Comparison of ENCODE assay signal across 1 cellular context in the genomic region with DNA sequence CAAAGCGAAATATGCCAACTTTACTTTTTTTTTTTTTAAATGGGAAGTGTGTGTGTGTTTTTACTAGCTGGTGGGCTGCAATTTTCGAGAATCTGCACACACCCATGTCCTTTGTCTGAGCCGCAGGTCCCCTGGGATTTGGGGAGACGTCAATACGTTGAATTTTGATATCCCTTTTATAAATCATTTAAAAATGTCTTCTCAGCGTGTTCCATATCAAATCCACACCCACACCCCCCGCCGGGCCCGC.
TF ChIP-seq lines count a peak whose summit lies in the region.

No MANE protein-coding gene starts in this region.

TF ChIP-seq in GM23338, 12 proteins besides CTCF, POLR2A, EP300 and RAD21 (continued from another document):
- TF ChIP-seq, protein P1, sequence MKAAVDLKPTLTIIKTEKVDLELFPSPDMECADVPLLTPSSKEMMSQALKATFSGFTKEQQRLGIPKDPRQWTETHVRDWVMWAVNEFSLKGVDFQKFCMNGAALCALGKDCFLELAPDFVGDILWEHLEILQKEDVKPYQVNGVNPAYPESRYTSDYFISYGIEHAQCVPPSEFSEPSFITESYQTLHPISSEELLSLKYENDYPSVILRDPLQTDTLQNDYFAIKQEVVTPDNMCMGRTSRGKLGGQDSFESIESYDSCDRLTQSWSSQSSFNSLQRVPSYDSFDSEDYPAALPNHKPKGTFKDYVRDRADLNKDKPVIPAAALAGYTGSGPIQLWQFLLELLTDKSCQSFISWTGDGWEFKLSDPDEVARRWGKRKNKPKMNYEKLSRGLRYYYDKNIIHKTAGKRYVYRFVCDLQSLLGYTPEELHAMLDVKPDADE (IDR thresholded peaks at IDR 0.05) = no peak
- no peak for TF ChIP-seq ZNF114 (CRISPR knock-in tag; IDR thresholded peaks at IDR 0.05)
- no peak for TF ChIP-seq EZH2 (IDR thresholded peaks at IDR 0.05; ENCODE audit: low read depth, unreplicated experiment)
- TF ChIP-seq, protein P2, sequence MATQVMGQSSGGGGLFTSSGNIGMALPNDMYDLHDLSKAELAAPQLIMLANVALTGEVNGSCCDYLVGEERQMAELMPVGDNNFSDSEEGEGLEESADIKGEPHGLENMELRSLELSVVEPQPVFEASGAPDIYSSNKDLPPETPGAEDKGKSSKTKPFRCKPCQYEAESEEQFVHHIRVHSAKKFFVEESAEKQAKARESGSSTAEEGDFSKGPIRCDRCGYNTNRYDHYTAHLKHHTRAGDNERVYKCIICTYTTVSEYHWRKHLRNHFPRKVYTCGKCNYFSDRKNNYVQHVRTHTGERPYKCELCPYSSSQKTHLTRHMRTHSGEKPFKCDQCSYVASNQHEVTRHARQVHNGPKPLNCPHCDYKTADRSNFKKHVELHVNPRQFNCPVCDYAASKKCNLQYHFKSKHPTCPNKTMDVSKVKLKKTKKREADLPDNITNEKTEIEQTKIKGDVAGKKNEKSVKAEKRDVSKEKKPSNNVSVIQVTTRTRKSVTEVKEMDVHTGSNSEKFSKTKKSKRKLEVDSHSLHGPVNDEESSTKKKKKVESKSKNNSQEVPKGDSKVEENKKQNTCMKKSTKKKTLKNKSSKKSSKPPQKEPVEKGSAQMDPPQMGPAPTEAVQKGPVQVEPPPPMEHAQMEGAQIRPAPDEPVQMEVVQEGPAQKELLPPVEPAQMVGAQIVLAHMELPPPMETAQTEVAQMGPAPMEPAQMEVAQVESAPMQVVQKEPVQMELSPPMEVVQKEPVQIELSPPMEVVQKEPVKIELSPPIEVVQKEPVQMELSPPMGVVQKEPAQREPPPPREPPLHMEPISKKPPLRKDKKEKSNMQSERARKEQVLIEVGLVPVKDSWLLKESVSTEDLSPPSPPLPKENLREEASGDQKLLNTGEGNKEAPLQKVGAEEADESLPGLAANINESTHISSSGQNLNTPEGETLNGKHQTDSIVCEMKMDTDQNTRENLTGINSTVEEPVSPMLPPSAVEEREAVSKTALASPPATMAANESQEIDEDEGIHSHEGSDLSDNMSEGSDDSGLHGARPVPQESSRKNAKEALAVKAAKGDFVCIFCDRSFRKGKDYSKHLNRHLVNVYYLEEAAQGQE (IDR thresholded peaks at IDR 0.05; ENCODE audit: unreplicated experiment) = no peak
- no peak for TF ChIP-seq ZNF331 (CRISPR knock-in tag; IDR thresholded peaks at IDR 0.05; ENCODE audit: low read depth)
